8 cellular contexts compared by ENCODE assay signal in genomic region chr16:24091125-24091524, GRCh38.
"Had no signal": no experiment of that assay in that cellular context is flagged by ENCODE, and none has a peak within 500 bp of the region (broad histone marks: within the 10 kb centered on the region; RNA-seq: fewer than 3 reads in every experiment).

No MANE protein-coding gene starts in this region.

- H3K4me3 ChIP-seq: GM12878 had no signal

- ATAC-seq: GM12878 had no signal

- DNase-seq: GDM1, GF-D8 had no signal

- FAIRE-seq: G401.6, GM12878, GM12891, GM12892, GM18507, GM19239 had no signal
